In the genomic region with DNA sequence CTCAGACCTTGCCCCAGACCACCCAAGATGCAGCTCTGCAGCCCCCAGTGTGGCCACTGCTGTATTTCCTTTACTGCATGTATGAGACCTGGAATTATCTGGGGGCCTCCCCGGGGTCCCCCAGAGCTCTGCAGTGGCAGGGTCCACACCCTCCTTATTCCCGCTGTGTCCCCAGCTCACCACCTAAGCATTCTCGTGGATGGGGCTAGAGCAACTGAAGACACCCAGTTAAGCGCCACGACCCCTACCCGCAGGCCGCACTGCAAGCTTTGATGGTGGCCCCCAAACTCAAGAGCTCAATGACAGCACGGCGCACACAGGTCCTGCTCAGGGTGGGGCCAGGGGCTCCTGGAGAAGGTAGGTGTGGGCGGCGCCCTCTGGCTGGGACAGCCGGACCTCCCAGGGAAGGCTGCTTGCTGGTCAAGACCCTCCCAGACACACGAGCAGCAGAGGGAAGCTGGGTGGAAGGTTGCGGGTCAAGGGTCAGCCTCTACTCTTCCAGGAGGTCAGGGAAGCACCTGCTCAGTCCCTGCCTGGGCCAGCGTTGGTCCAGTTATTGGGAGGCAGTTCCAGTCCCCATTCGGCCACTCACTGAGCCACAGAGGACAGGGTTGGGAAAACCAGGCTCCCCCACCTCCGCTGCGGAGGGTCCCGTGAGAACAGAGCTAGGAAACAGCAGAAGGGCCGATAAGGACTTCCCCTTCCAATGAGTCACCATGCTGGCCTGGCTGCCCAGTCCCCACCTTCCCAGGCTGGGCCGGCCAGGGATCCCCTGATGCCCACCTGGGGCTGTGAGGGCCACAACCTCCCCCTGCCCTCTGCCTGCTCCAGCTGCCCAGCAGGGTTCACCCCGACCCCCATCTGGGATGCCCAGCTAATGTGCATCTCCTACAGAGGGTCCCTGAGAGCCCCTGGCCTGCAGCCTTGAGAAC, we compare ENCODE assay signal across 10 cellular contexts. TPM values are rescaled to one million over a fixed set of nuclear protein-coding genes. Genes with fewer than 3 reads are reported as not detected.
A peak's percentile ranks its signal among the peaks of the same experiment; 100 is the strongest.
DNase-seq lines count a peak whose midpoint lies in the region; ATAC-seq and TF ChIP-seq lines count a peak whose summit lies in the region.
"Had no signal": no experiment of that assay in that cellular context is flagged by ENCODE, and none has a peak within 500 bp of the region (broad histone marks: within the 10 kb centered on the region; RNA-seq: fewer than 3 reads in every experiment).

No MANE protein-coding gene starts in this region.

- peaks cover 4% of the 10 kb centered on the region for H3K27me3 Mint-ChIP-seq in nephron (ENCODE audit: low read depth)

- H3K4me1 Mint-ChIP-seq in nephron = peaks cover 24% of the 10 kb centered on the region

- peak overlapping the region; percentile 74 to 84 (median 80) for H3K4me3 Mint-ChIP-seq in nephron
- H3K4me3 Mint-ChIP-seq: activated naive CD8-positive, alpha-beta T cell treated with anti-CD3 and anti-CD28 coated beads, Interleukin-2, amount 50 U/mL, for 24 hours had no signal

- POLR2A ChIA-PET in SK-N-SH (lab: Yijun Ruan, JAX) = interaction anchor here (1.5 to 1.9 kb wide), 2 partner anchors 23 to 24 kb away, joined by 3 to 9 read pairs; partner anchors contain the start of gene RPS21

- TF ChIP-seq CTCF in SK-N-SH (IDR thresholded peaks at IDR 0.05) (no peak), nephron (IDR thresholded peaks at IDR 0.05; ENCODE audit: unreplicated experiment in 3 of 3) (no peak), vagina (IDR thresholded peaks at IDR 0.05) (no peak)

- peaks cover 0 to 7% of the 10 kb centered on the region in 2 experiments for H3K36me3 ChIP-seq in SK-N-SH (replicated peaks in 1 of 2; ENCODE audit: control insufficient read depth in 1 of 2, insufficient read depth in 2 of 2, low read length in 1 of 2)
- peaks cover 0 to 10% of the 10 kb centered on the region in 2 donors for H3K36me3 ChIP-seq in esophagus (ENCODE audit: control insufficient read depth in 2 of 2, insufficient read depth in 2 of 2, low read length in 1 of 2)
- H3K36me3 ChIP-seq in vagina = no peaks in the 10 kb centered on the region

- no peaks in the 10 kb centered on the region for H3K36me3 Mint-ChIP-seq in nephron (ENCODE audit: low read depth)

- H3F3A ChIP-seq in SK-N-SH (replicated peaks; ENCODE audit: insufficient read depth) = peaks cover 3% of the 10 kb centered on the region

- H3K9ac ChIP-seq in SK-N-SH = no peak overlapping the region

- H3K27ac ChIP-seq in SK-N-SH (ENCODE audit: low read depth in 2 of 2, low read length in 1 of 2) (no peak overlapping the region; a peak in 1 of 4 replicates), esophagus (ENCODE audit: low read depth in 2 of 2, low read length in 1 of 2) (peak overlapping the region; percentile 78 to 91), vagina (peak overlapping the region; percentile 82)

- WGBS in SK-N-SH (ENCODE audit: low lambda C conversion rate) = 72% methylated on average over 8 of the region's 22 CpGs
- 50 to 66% methylated on average over 22 of the region's 22 CpGs for WGBS in esophagus, 2 donors

- H2AFZ ChIP-seq in SK-N-SH (ENCODE audit: low read depth) = no peak overlapping the region

- H3K4me3 ChIP-seq in SK-N-SH (ENCODE audit: low read depth in 2 of 2, low read length in 1 of 2) (no peak overlapping the region), esophagus (ENCODE audit: low read depth in 1 of 2, low read length in 2 of 2) (peak overlapping the region; percentile 2 to 36), vagina (peak overlapping the region; percentile 14 to 61)

- no peaks in the 10 kb centered on the region for H3K9me3 ChIP-seq in SK-N-SH
- no peaks in the 10 kb centered on the region for H3K9me3 ChIP-seq in esophagus (ENCODE audit: control insufficient read depth in 2 of 2, insufficient read depth in 1 of 2, low read depth in 1 of 2, low read length in 1 of 2)
- H3K9me3 ChIP-seq in vagina = no peaks in the 10 kb centered on the region

- H3K4me2 ChIP-seq in SK-N-SH = peak overlapping the region; percentile 83; the same call in 1 of the 2 replicates

- peaks cover 17 to 73% of the 10 kb centered on the region in 2 experiments; a peak in 3 of 4 replicates for H3K4me1 ChIP-seq in SK-N-SH (ENCODE audit: control insufficient read depth in 1 of 2, insufficient read depth in 2 of 2, low read depth in 1 of 2, low read length in 1 of 2)
- peaks cover 35 to 72% of the 10 kb centered on the region in 2 donors for H3K4me1 ChIP-seq in esophagus (ENCODE audit: control insufficient read depth in 2 of 2, insufficient read depth in 2 of 2, low read length in 1 of 2)
- peaks cover 91% of the 10 kb centered on the region for H3K4me1 ChIP-seq in vagina

- CTCF ChIA-PET in SK-N-SH (lab: Yijun Ruan, JAX) = interaction anchor here (0.9 to 12.0 kb wide), 7 partner anchors 8 to 63 kb away, joined by 3 to 127 read pairs (median 6); partner anchors contain the start of gene ADRM1

- intact Hi-C loops in vagina (cut with DNase I) = no loop called here

- H3K9me3 Mint-ChIP-seq in nephron = no peaks in the 10 kb centered on the region
- H3K9me3 Mint-ChIP-seq: activated naive CD8-positive, alpha-beta T cell treated with anti-CD3 and anti-CD28 coated beads, Interleukin-2, amount 50 U/mL, for 24 hours had no signal

- no peak for TF ChIP-seq RAD21 in SK-N-SH (IDR thresholded peaks at IDR 0.05; ENCODE audit: low read length)

- H3K79me2 ChIP-seq in SK-N-SH (ENCODE audit: insufficient read depth) = peaks cover 28% of the 10 kb centered on the region

- ATAC-seq in SK-N-SH treated with all-trans-retinoic acid at 6 μM for 48 hours = no peak
- no peak for ATAC-seq in left lobe of liver
- ATAC-seq: activated naive CD8-positive, alpha-beta T cell treated with anti-CD3 and anti-CD28 coated beads, Interleukin-2, amount 50 U/mL, for 24 hours had no signal

- TF ChIP-seq EP300 in SK-N-SH (IDR thresholded peaks at IDR 0.05; ENCODE audit: borderline replicate concordance in 1 of 2, low read depth in 1 of 2, low read length in 1 of 2) = no peak

- no peaks in the 10 kb centered on the region for H3K9me2 ChIP-seq in SK-N-SH

- peaks cover 24% of the 10 kb centered on the region for H4K20me1 ChIP-seq in SK-N-SH (ENCODE audit: insufficient read depth)

- H3K27me3 ChIP-seq in SK-N-SH (ENCODE audit: insufficient read depth) = no peaks in the 10 kb centered on the region
- H3K27me3 ChIP-seq in esophagus (ENCODE audit: control insufficient read depth in 1 of 2, insufficient read depth in 2 of 2, low read length in 2 of 2) = no peaks in the 10 kb centered on the region
- H3K27me3 ChIP-seq in vagina = no peaks in the 10 kb centered on the region

- H3K27ac Mint-ChIP-seq in nephron = peak overlapping the region in 1 of 3 experiments; percentile 56
- H3K27ac Mint-ChIP-seq: activated naive CD8-positive, alpha-beta T cell treated with anti-CD3 and anti-CD28 coated beads, Interleukin-2, amount 50 U/mL, for 24 hours had no signal

- no peak for TF ChIP-seq POLR2A in vagina (IDR thresholded peaks at IDR 0.05)

- no peak for DNase-seq in SK-N-SH
- no peak for DNase-seq in vagina (ENCODE audit: extremely low spot score in 2 of 2)
- no peak for DNase-seq in NCI-H2029 (lab: John Stamatoyannopoulos, UW)
- DNase-seq in left lobe of liver (ENCODE audit: low spot score) = no peak
- DNase-seq in NCI-H146 (lab: John Stamatoyannopoulos, UW) = no peak
- DNase-seq: activated naive CD8-positive, alpha-beta T cell treated with anti-CD3 and anti-CD28 coated beads, Interleukin-2, amount 50 U/mL, for 24 hours; NCI-H2227 treated with DMSO at 0.1 percent for 48 hours had no signal

TF ChIP-seq in SK-N-SH, 30 proteins besides CTCF, POLR2A, EP300 and RAD21 (continues in another document):
- TF ChIP-seq, protein P1, sequence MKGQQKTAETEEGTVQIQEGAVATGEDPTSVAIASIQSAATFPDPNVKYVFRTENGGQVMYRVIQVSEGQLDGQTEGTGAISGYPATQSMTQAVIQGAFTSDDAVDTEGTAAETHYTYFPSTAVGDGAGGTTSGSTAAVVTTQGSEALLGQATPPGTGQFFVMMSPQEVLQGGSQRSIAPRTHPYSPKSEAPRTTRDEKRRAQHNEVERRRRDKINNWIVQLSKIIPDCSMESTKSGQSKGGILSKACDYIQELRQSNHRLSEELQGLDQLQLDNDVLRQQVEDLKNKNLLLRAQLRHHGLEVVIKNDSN (IDR thresholded peaks at IDR 0.05; ENCODE audit: borderline replicate concordance, low read depth) = no peak
- TF ChIP-seq FOXM1 (IDR thresholded peaks at IDR 0.05; ENCODE audit: low read depth) (no peak), NFIC (IDR thresholded peaks at IDR 0.05; ENCODE audit: borderline replicate concordance) (no peak)

TF ChIP-seq in SK-N-SH treated with all-trans-retinoic acid at 6 μM for 48 hours, 23 proteins besides CTCF, POLR2A, EP300 and RAD21 (continues in another document):
- no peak for TF ChIP-seq ARNTL (CRISPR knock-in tag; IDR thresholded peaks at IDR 0.05; ENCODE audit: borderline replicate concordance, low read depth)
- TF ChIP-seq SNAI2 (CRISPR knock-in tag; IDR thresholded peaks at IDR 0.05) = no peak
- no peak for TF ChIP-seq ZNF8 (CRISPR knock-in tag; IDR thresholded peaks at IDR 0.05)
- no peak for TF ChIP-seq ZFP3 (CRISPR knock-in tag; IDR thresholded peaks at IDR 0.05)
- no peak for TF ChIP-seq ZFP30 (CRISPR knock-in tag; IDR thresholded peaks at IDR 0.05)
- no peak for TF ChIP-seq OSR1 (CRISPR knock-in tag; IDR thresholded peaks at IDR 0.05)

RNA-seq across cellular contexts. Expression of gene LAMA5, which starts 2.9 kb away (rescaled TPM):
- polyA plus RNA-seq in SK-N-SH (2012; rRNA removed) (16.1 and 27.2 TPM in 2 replicates), esophagus (100 to 1,000 TPM in 1 of 2 donors, 10 to 100 TPM in 1; 79.9 to 329 TPM)
- 9.9 and 17.8 TPM in 2 replicates for polyA plus RNA-seq in SK-N-SH (2012; cell fraction: cytosol; rRNA removed)
- 127 and 252 TPM in 2 replicates for polyA plus RNA-seq in SK-N-SH (2012; cell fraction: nucleus; rRNA removed)
- total RNA-seq in vagina (150 TPM), left lobe of liver (112 TPM)

RNA-seq across cellular contexts. Expression of gene RPS21, which starts 22.7 kb away (rescaled TPM):
- 11,376 and 16,625 TPM in 2 replicates for polyA plus RNA-seq in SK-N-SH (2012; rRNA removed)
- 13,224 and 13,754 TPM in 2 replicates for polyA plus RNA-seq in SK-N-SH (2012; cell fraction: cytosol; rRNA removed)
- 2,698 and 3,651 TPM in 2 replicates for polyA plus RNA-seq in SK-N-SH (2012; cell fraction: nucleus; rRNA removed)
- polyA plus RNA-seq in esophagus = 1,000 to 10,000 TPM; 4,370 to 5,155 TPM
- total RNA-seq in vagina = 1,935 TPM
- 432 TPM for total RNA-seq in left lobe of liver

RNA-seq across cellular contexts. Expression of gene CABLES2, which starts 42.9 kb away (rescaled TPM):
- polyA plus RNA-seq in SK-N-SH (2012; rRNA removed) (4.2 and 4.8 TPM in 2 replicates), esophagus (1 to 10 TPM; 1.6 to 2.4 TPM)
- 2.8 and 4.3 TPM in 2 replicates for polyA plus RNA-seq in SK-N-SH (2012; cell fraction: cytosol; rRNA removed)
- 6.6 and 7.6 TPM in 2 replicates for polyA plus RNA-seq in SK-N-SH (2012; cell fraction: nucleus; rRNA removed)
- total RNA-seq in vagina (1.5 TPM), left lobe of liver (1.8 TPM)

Comparison
In these comparisons a context has a peak if more than half of its experiments do, and no peak if none do; other contexts are left out.
1. H3K27ac ChIP-seq: peak in esophagus (2 of 2) and vagina (single experiment); none in SK-N-SH (0 of 2).
2. H3K4me3 ChIP-seq: peak in esophagus (2 of 2) and vagina (2 of 2); none in SK-N-SH (0 of 2).